ENCODE assay signal across 25 cellular contexts in genomic region chr3:49174586-49174985, GRCh38. TPM values are rescaled to one million over a fixed set of nuclear protein-coding genes. Genes with fewer than 3 reads are reported as not detected.
A peak's percentile ranks its signal among the peaks of the same experiment; 100 is the strongest.
DNase-seq lines count a peak whose midpoint lies in the region; ATAC-seq and TF ChIP-seq lines count a peak whose summit lies in the region.
"Had no signal": no experiment of that assay in that cellular context is flagged by ENCODE, and none has a peak within 500 bp of the region (broad histone marks: within the 10 kb centered on the region; RNA-seq: fewer than 3 reads in every experiment).

No MANE protein-coding gene starts in this region.

- H3K27ac ChIP-seq in heart left ventricle (peak overlapping the region in 10 of 12 donors; percentile 79 to 99 (median 98)), esophagus muscularis mucosa (replicated peaks in 1 of 4) (peak overlapping the region; percentile 84 to 93 (median 90)), neuronal stem cell (replicated peaks; ENCODE audit: low read length) (peak overlapping the region; percentile 99), vagina (peak overlapping the region; percentile 90), testis (no peak overlapping the region)
- H3K27ac ChIP-seq: KMS-11, suprapubic skin had no signal

- H3K9me3 ChIP-seq in heart left ventricle: no peaks in the 10 kb centered on the region
- no peaks in the 10 kb centered on the region for H3K9me3 ChIP-seq in esophagus muscularis mucosa
- no peaks in the 10 kb centered on the region for H3K9me3 ChIP-seq in neuronal stem cell (replicated peaks in 1 of 2; ENCODE audit: control insufficient read depth in 2 of 2, insufficient read depth in 1 of 2, low read depth in 1 of 2, low read length in 2 of 2)
- H3K9me3 ChIP-seq in vagina: no peaks in the 10 kb centered on the region
- no peaks in the 10 kb centered on the region for H3K9me3 ChIP-seq in testis
- H3K9me3 ChIP-seq: suprapubic skin had no signal

- 73 to 86% (median 80%) methylated on average over 2 to 9 of the region's 9 CpGs for WGBS in heart left ventricle, 4 donors
- WGBS in esophagus muscularis mucosa: 75% methylated on average over 4 of the region's 9 CpGs
- WGBS in neuronal stem cell (ENCODE audit: extremely low coverage in 2 of 2, insufficient read length in 2 of 2, insufficient replicate concordance in 1 of 2), 2 donors: no CpG with 5 or more reads among the region's 9 CpGs
- WGBS in testis, 2 donors: 93 to 95% methylated on average over 5 to 9 of the region's 9 CpGs
- 85 to 97% methylated on average over 7 of the region's 9 CpGs for WGBS in lower leg skin, 2 donors

- H3K4ac ChIP-seq in neuronal stem cell (ENCODE audit: low read length): no peak overlapping the region

- H3K14ac ChIP-seq in neuronal stem cell (ENCODE audit: low read length): no peak overlapping the region

- H3K36me3 ChIP-seq in heart left ventricle: peaks cover 0 to 46% (median 27%) of the 10 kb centered on the region in 9 donors
- peaks cover 10 to 50% (median 42%) of the 10 kb centered on the region in 4 donors for H3K36me3 ChIP-seq in esophagus muscularis mucosa
- H3K36me3 ChIP-seq in neuronal stem cell (replicated peaks in 1 of 2; ENCODE audit: control insufficient read depth in 2 of 2, insufficient read depth in 2 of 2, low read length in 2 of 2): peaks cover 22 to 33% of the 10 kb centered on the region in 2 donors
- peaks cover 0 to 12% of the 10 kb centered on the region in 2 donors for H3K36me3 ChIP-seq in vagina
- H3K36me3 ChIP-seq in testis (ENCODE audit: low read depth, missing control alignments): no peaks in the 10 kb centered on the region

- H3K4me2 ChIP-seq in neuronal stem cell (ENCODE audit: insufficient read depth, low read length, poor library complexity, severe bottlenecking): peak overlapping the region; percentile 92
- H3K4me2 ChIP-seq: KMS-11 had no signal

- peak overlapping the region; percentile 93 for H4K91ac ChIP-seq in neuronal stem cell (ENCODE audit: low read depth, low read length, poor library complexity)

- H3K4me3 ChIP-seq in heart left ventricle (peak overlapping the region in 5 of 12 donors; percentile 91 to 98 (median 95)), esophagus muscularis mucosa (no peak overlapping the region), neuronal stem cell (ENCODE audit: low read length in 2 of 2) (no peak overlapping the region), vagina (no peak overlapping the region), testis (no peak overlapping the region), lower leg skin (ENCODE audit: low read depth, poor library complexity, severe bottlenecking) (no peak overlapping the region)
- H3K4me3 ChIP-seq: suprapubic skin had no signal

- H2BK15ac ChIP-seq in neuronal stem cell (ENCODE audit: low read length): peak overlapping the region; percentile 76

- H3K9ac ChIP-seq in neuronal stem cell (ENCODE audit: low read depth, low read length, poor library complexity): peak overlapping the region; percentile 81
- H3K9ac ChIP-seq: KMS-11 had no signal

- no peak for TF ChIP-seq EP300 in esophagus muscularis mucosa (IDR thresholded peaks at IDR 0.05)

- H3K4me1 ChIP-seq in heart left ventricle (peaks cover 16 to 84% (median 58%) of the 10 kb centered on the region in 12 donors), esophagus muscularis mucosa (peaks cover 47 to 64% (median 57%) of the 10 kb centered on the region in 4 donors), neuronal stem cell (ENCODE audit: control insufficient read depth in 2 of 2, insufficient read depth in 1 of 2, low read depth in 1 of 2, low read length in 2 of 2) (peaks cover 25 to 29% of the 10 kb centered on the region in 2 donors), vagina (peaks cover 39% of the 10 kb centered on the region), testis (peaks cover 34% of the 10 kb centered on the region)

- H2AFZ ChIP-seq in neuronal stem cell (ENCODE audit: low read length): no peak overlapping the region

- H3K27me3 ChIP-seq in heart left ventricle: no peaks in the 10 kb centered on the region
- no peaks in the 10 kb centered on the region for H3K27me3 ChIP-seq in esophagus muscularis mucosa
- H3K27me3 ChIP-seq in neuronal stem cell (ENCODE audit: control insufficient read depth in 3 of 3, insufficient read depth in 3 of 3, low read depth in 1 of 3, low read length in 3 of 3): no peaks in the 10 kb centered on the region
- H3K27me3 ChIP-seq in vagina: no peaks in the 10 kb centered on the region
- no peaks in the 10 kb centered on the region for H3K27me3 ChIP-seq in testis
- H3K27me3 ChIP-seq: suprapubic skin had no signal

- peaks cover 11% of the 10 kb centered on the region for H3K79me1 ChIP-seq in neuronal stem cell (ENCODE audit: low read depth, low read length)

- H2BK120ac ChIP-seq in neuronal stem cell (ENCODE audit: low read depth, low read length): peak overlapping the region; percentile 65

- H2BK5ac ChIP-seq in neuronal stem cell (ENCODE audit: low read length): peak overlapping the region; percentile 97

- no peak for ATAC-seq in heart left ventricle
- no peak for ATAC-seq in Right ventricle myocardium superior (ENCODE audit: poor library complexity)
- ATAC-seq in stimulated activated naive CD8-positive, alpha-beta T cell treated with anti-CD3 and anti-CD28 coated beads, Interleukin-15, Interleukin-2, amounts not matched to agents 100 U/mL and 50 U/mL, for 24 hours: no peak
- ATAC-seq: activated T-cell treated with anti-CD3 and anti-CD28 coated beads, Interleukin-2, amount 50 U/mL, for 72 hours; CD8-positive, alpha-beta T cell; left colon; stimulated activated effector memory CD8-positive, alpha-beta T cell treated with anti-CD3 and anti-CD28 coated beads, Interleukin-12 subunit alpha, Interleukin-12 subunit beta, amount 100 ng/mL, for 72 hours had no signal

- intact Hi-C loops in heart left ventricle (cut with DNase I) (loop anchor here (5.0 to 10.0 kb wide), 10 partner anchors 33 to 273 kb away; partner anchors contain the start of genes C3orf62 (in 6 of the 10), LAMB2 (in 2 of the 10) and USP4 (in 2 of the 10)), Right ventricle myocardium superior (cut with DNase I) (loop anchor here (5.0 to 10.0 kb wide), 3 partner anchors 103 to 280 kb away; partner anchors contain the start of gene C3orf62), esophagus muscularis mucosa (cut with DNase I) (loop anchor here (5.0 kb wide), 2 partner anchors 168 to 273 kb away; partner anchors contain the start of gene USP4), vagina (cut with DNase I) (loop anchor here (5.0 to 10.0 kb wide), 3 partner anchors 100 to 273 kb away; partner anchors contain the start of genes C3orf62 and USP4), testis (cut with DNase I; ENCODE audit: low total_unique reads) (loop anchor here (10.0 kb wide), 1 partner anchor 280 kb away; no protein-coding TSS in a partner anchor), lower leg skin (cut with DNase I; ENCODE audit: low total_unique reads) (loop anchor here (10.0 kb wide), 1 partner anchor 270 kb away; no protein-coding TSS in a partner anchor)

- H2AK5ac ChIP-seq in neuronal stem cell (ENCODE audit: low read depth, low read length): peak overlapping the region; percentile 99

- no peak for DNase-seq in heart left ventricle
- DNase-seq in Right ventricle myocardium superior: no peak
- no peak for DNase-seq in esophagus muscularis mucosa (ENCODE audit: extremely low spot score)
- DNase-seq in neuronal stem cell (ENCODE audit: low spot score): no peak
- no peak for DNase-seq in vagina (ENCODE audit: extremely low spot score in 2 of 2)
- no peak for DNase-seq in testis
- DNase-seq in lower leg skin (ENCODE audit: low spot score in 2 of 2): no peak
- no peak for DNase-seq in stimulated activated naive CD8-positive, alpha-beta T cell treated with anti-CD3 and anti-CD28 coated beads, Interleukin-15, Interleukin-2, amounts not matched to agents 100 U/mL and 50 U/mL, for 24 hours
- DNase-seq: activated CD4-positive, alpha-beta T cell treated with anti-CD3 and anti-CD28 coated beads, Interleukin-2, amount 10 ng/mL, durations not matched to agents 24 days and 14 days; activated naive CD4-positive, alpha-beta T cell; activated T-cell treated with anti-CD3 and anti-CD28 coated beads, Interleukin-2, amount 50 U/mL, for 72 hours; CD8-positive, alpha-beta T cell; effector memory CD4-positive, alpha-beta T cell; erythroblast; left colon; mesendoderm; naive B cell; NCI-H1436 treated with DMSO at 0.1 percent for 48 hours; NCI-H510A; right cardiac atrium; stimulated activated CD4-positive, alpha-beta T cell treated with anti-CD3 and anti-CD28 coated beads, Interleukin-12 subunit alpha, Interleukin-12 subunit beta, amount 100 ng/mL, for 4 hours; stimulated activated CD4-positive, alpha-beta T cell treated with anti-CD3 and anti-CD28 coated beads, Interleukin-4, amount 100 ng/mL, for 1 hour had no signal

- H4K8ac ChIP-seq in neuronal stem cell (ENCODE audit: low read depth, low read length): no peak overlapping the region

- TF ChIP-seq CTCF in heart left ventricle (IDR thresholded peaks at IDR 0.05) (no peak), esophagus muscularis mucosa (IDR thresholded peaks at IDR 0.05) (no peak), vagina (IDR thresholded peaks at IDR 0.05) (no peak), testis (IDR thresholded peaks at IDR 0.05) (no peak), lower leg skin (IDR thresholded peaks at IDR 0.05) (no peak)

- TF ChIP-seq POLR2A in heart left ventricle (IDR thresholded peaks at IDR 0.05): no peak
- TF ChIP-seq POLR2A in esophagus muscularis mucosa (IDR thresholded peaks at IDR 0.05; ENCODE audit: low read depth): no peak
- TF ChIP-seq POLR2A in vagina (IDR thresholded peaks at IDR 0.05): no peak
- no peak for TF ChIP-seq POLR2A in testis (IDR thresholded peaks at IDR 0.05)
- TF ChIP-seq POLR2A in lower leg skin (IDR thresholded peaks at IDR 0.05): no peak

- peak overlapping the region; percentile 98 for H3K18ac ChIP-seq in neuronal stem cell (ENCODE audit: low read length)

- peak overlapping the region; percentile 36 for H2BK12ac ChIP-seq in neuronal stem cell (ENCODE audit: low read length)

- H3K23ac ChIP-seq in neuronal stem cell (ENCODE audit: low read depth, low read length, poor library complexity): no peak overlapping the region

RNA-seq across cellular contexts. Expression of gene KLHDC8B, which starts 3.2 kb away (rescaled TPM):
- total RNA-seq in heart left ventricle (100 to 1,000 TPM in 7 of 9 donors, 10 to 100 TPM in 2; 96.9 to 138 (median 112) TPM), Right ventricle myocardium superior (129 TPM), esophagus muscularis mucosa (100 to 1,000 TPM in 1 of 4 donors, 10 to 100 TPM in 3; 78.6 to 190 (median 91.2) TPM), vagina (43.7 TPM), testis (10 to 100 TPM; 56.6 to 78.2 TPM), lower leg skin (10 to 100 TPM; 52.4 to 65.2 (median 56.0) TPM)
- polyA plus RNA-seq in heart left ventricle (100 to 1,000 TPM in 1 of 2 donors, 10 to 100 TPM in 1; 66.3 to 134 TPM), testis (ENCODE audit: insufficient read depth, low read depth, low replicate concordance) (55.8 TPM)
- polyA plus RNA-seq in neuronal stem cell (2013, experiment 1 of 2): 44.7 TPM
- 43.9 TPM for polyA plus RNA-seq in neuronal stem cell (2013, experiment 2 of 2)

RNA-seq across cellular contexts. Expression of gene CCDC71, which starts 8.5 kb away (rescaled TPM):
- total RNA-seq in heart left ventricle: 10 to 100 TPM in 7 of 9 donors, 1 to 10 TPM in 2; 9.7 to 24.0 (median 14.6) TPM
- polyA plus RNA-seq in heart left ventricle: 10 to 100 TPM in 1 of 2 donors, 1 to 10 TPM in 1; 9.8 to 17.7 TPM
- 9.4 TPM for total RNA-seq in Right ventricle myocardium superior
- 10 to 100 TPM; 19.9 to 25.6 (median 23.7) TPM for total RNA-seq in esophagus muscularis mucosa
- polyA plus RNA-seq in neuronal stem cell (2013, experiment 1 of 2): 17.1 TPM
- polyA plus RNA-seq in neuronal stem cell (2013, experiment 2 of 2): 16.2 TPM
- 30.4 TPM for total RNA-seq in vagina
- 10 to 100 TPM; 34.3 to 55.0 TPM for total RNA-seq in testis
- polyA plus RNA-seq in testis (ENCODE audit: insufficient read depth, low read depth, low replicate concordance): 27.6 TPM
- total RNA-seq in lower leg skin: 10 to 100 TPM; 28.0 to 39.9 (median 33.7) TPM

RNA-seq across cellular contexts. Expression of gene LAMB2, which starts 41.7 kb away (rescaled TPM):
- 1,000 to 10,000 TPM in 2 of 9 donors, 100 to 1,000 TPM in 7; 488 to 1,265 (median 769) TPM for total RNA-seq in heart left ventricle
- 100 to 1,000 TPM; 290 to 836 TPM for polyA plus RNA-seq in heart left ventricle
- 568 TPM for total RNA-seq in Right ventricle myocardium superior
- total RNA-seq in esophagus muscularis mucosa: 1,000 to 10,000 TPM in 1 of 4 donors, 100 to 1,000 TPM in 3; 609 to 1,229 (median 740) TPM
- polyA plus RNA-seq in neuronal stem cell (2013, experiment 1 of 2): 91.9 TPM
- polyA plus RNA-seq in neuronal stem cell (2013, experiment 2 of 2): 91.3 TPM
- total RNA-seq in vagina: 526 TPM
- total RNA-seq in testis: 100 to 1,000 TPM; 336 to 503 TPM
- polyA plus RNA-seq in testis (ENCODE audit: insufficient read depth, low read depth, low replicate concordance): 276 TPM
- 100 to 1,000 TPM; 312 to 485 (median 356) TPM for total RNA-seq in lower leg skin
- total RNA-seq: activated CD4-positive, alpha-beta T cell treated with anti-CD3 and anti-CD28 coated beads, Interleukin-2, amount 10 ng/mL, durations not matched to agents 24 days and 14 days; CD8-positive, alpha-beta T cell had no signal

RNA-seq across cellular contexts. Expression of gene USP19, which starts 54.0 kb away (rescaled TPM):
- total RNA-seq in heart left ventricle (10 to 100 TPM; 47.9 to 90.3 (median 63.1) TPM), Right ventricle myocardium superior (55.5 TPM), esophagus muscularis mucosa (10 to 100 TPM; 57.5 to 64.4 (median 59.9) TPM), vagina (59.9 TPM), testis (100 to 1,000 TPM in 1 of 2 donors, 10 to 100 TPM in 1; 82.7 to 102 TPM), lower leg skin (100 to 1,000 TPM in 1 of 4 donors, 10 to 100 TPM in 3; 71.6 to 151 (median 77.4) TPM)
- polyA plus RNA-seq in heart left ventricle (10 to 100 TPM; 19.2 to 34.7 TPM), testis (ENCODE audit: insufficient read depth, low read depth, low replicate concordance) (77.2 TPM)
- polyA plus RNA-seq in neuronal stem cell (2013, experiment 1 of 2): 22.3 TPM
- polyA plus RNA-seq in neuronal stem cell (2013, experiment 2 of 2): 21.3 TPM

Comparison
In these comparisons a context has a peak if more than half of its experiments do, and no peak if none do; other contexts are left out.
1. H3K27ac ChIP-seq: peak in heart left ventricle (10 of 12), esophagus muscularis mucosa (4 of 4), neuronal stem cell (single experiment) and vagina (single experiment); none in testis (0 of 2).